ENCODE assay signal across 8 cellular contexts in genomic region chr2:219277703-219278654, GRCh38. TPM values are rescaled to one million over a fixed set of nuclear protein-coding genes. Genes with fewer than 3 reads are reported as not detected.
DNase-seq lines count a peak whose midpoint lies in the region; ATAC-seq and TF ChIP-seq lines count a peak whose summit lies in the region.

No MANE protein-coding gene starts in this region.

- H3K27me3 ChIP-seq in IMR-90 (ENCODE audit: control insufficient read depth, insufficient read depth, low read length), result no peaks in the 10 kb centered on the region
- no peaks in the 10 kb centered on the region for H3K27me3 ChIP-seq in Panc1 (ENCODE audit: control insufficient read depth, insufficient read depth, low read length)

- peak overlapping the region; percentile 83 for H3K23ac ChIP-seq in IMR-90 (ENCODE audit: low read depth, low read length)

- intact Hi-C loops in IMR-90 (cut with micrococcal nuclease), result loop anchor here (1.0 to 5.0 kb wide), 3 partner anchors 16 to 101 kb away; partner anchors contain the start of genes ABCB6, CNPPD1 and RETREG2
- intact Hi-C loops in Panc1 (cut with micrococcal nuclease; ENCODE audit: unreplicated experiment), result no loop called here

- H2AFZ ChIP-seq in IMR-90 (replicated peaks; ENCODE audit: low read length, poor library complexity), result peak overlapping the region; percentile 96

- H2AK5ac ChIP-seq in IMR-90 (ENCODE audit: low read depth, low read length), result peak overlapping the region; percentile 96

- no peaks in the 10 kb centered on the region for H3K9me3 Mint-ChIP-seq in nephron
- H3K9me3 Mint-ChIP-seq in stimulated activated naive CD8-positive, alpha-beta T cell treated with anti-CD3 and anti-CD28 coated beads, Interleukin-15, amount 100 ng/mL, for 72 hours, result no peaks in the 10 kb centered on the region

- TF ChIP-seq CTCF in IMR-90 (conservative IDR thresholded peaks at IDR 0.05; ENCODE audit: low read depth, low read length) (peak; percentile 97), Panc1 (IDR thresholded peaks at IDR 0.05) (peak; percentile 99), nephron (IDR thresholded peaks at IDR 0.05; ENCODE audit: unreplicated experiment in 3 of 3) (peak; percentile 96 to 99 (median 99))

- POLR2A ChIA-PET in IMR-90 (lab: Charles Lee; ENCODE audit: unreplicated experiment) (interaction anchor here (0.6 kb wide), 1 partner anchor 42 kb away, joined by 8 read pairs; no protein-coding TSS in a partner anchor), Panc1 (lab: Charles Lee) (interaction anchor here (0.6 kb wide), 1 partner anchor 33 kb away, joined by 4 read pairs; no protein-coding TSS in a partner anchor)

- peaks cover 50% of the 10 kb centered on the region for H3K4me1 Mint-ChIP-seq in nephron
- H3K4me1 Mint-ChIP-seq in stimulated activated naive CD8-positive, alpha-beta T cell treated with anti-CD3 and anti-CD28 coated beads, Interleukin-15, amount 100 ng/mL, for 72 hours, result peaks cover 58% of the 10 kb centered on the region

- peaks cover 17% of the 10 kb centered on the region for H3K9me1 ChIP-seq in IMR-90 (ENCODE audit: insufficient read depth, low read length)

- H2BK5ac ChIP-seq in IMR-90 (ENCODE audit: low read depth, low read length, poor library complexity, severe bottlenecking), result peak overlapping the region; percentile 77

- H3K4me1 ChIP-seq in IMR-90 (ENCODE audit: control insufficient read depth, insufficient read depth, low read length) (peaks cover 22% of the 10 kb centered on the region), Panc1 (ENCODE audit: control insufficient read depth, insufficient read depth, low read length) (peaks cover 39% of the 10 kb centered on the region)

- TF ChIP-seq RAD21 in IMR-90 (IDR thresholded peaks at IDR 0.05; ENCODE audit: low read length), result peak; percentile 82

- CTCF ChIA-PET in IMR-90 (lab: Yijun Ruan, JAX), result interaction anchor here (0.6 to 3.2 kb wide), 13 partner anchors 8 to 101 kb away, joined by 3 to 29 read pairs (median 4); partner anchors contain the start of gene CNPPD1
- CTCF ChIA-PET in Panc1 (lab: Charles Lee), result interaction anchor here (0.5 to 1.9 kb wide), 6 partner anchors 14 to 650 kb away, joined by 3 to 17 read pairs (median 4); no protein-coding TSS in a partner anchor

- peaks cover 15% of the 10 kb centered on the region for H3K36me3 Mint-ChIP-seq in nephron (ENCODE audit: low read depth)

- peaks cover 18% of the 10 kb centered on the region for H3K27me3 Mint-ChIP-seq in nephron (ENCODE audit: low read depth)
- H3K27me3 Mint-ChIP-seq in stimulated activated naive CD8-positive, alpha-beta T cell treated with anti-CD3 and anti-CD28 coated beads, Interleukin-15, amount 100 ng/mL, for 72 hours, result no peaks in the 10 kb centered on the region

- H3K79me1 ChIP-seq in IMR-90 (ENCODE audit: low read depth in 1 of 2, low read length in 2 of 2), result peaks cover 16 to 30% of the 10 kb centered on the region in 2 experiments

- peak overlapping the region; percentile 87 for H4K8ac ChIP-seq in IMR-90 (ENCODE audit: low read depth in 2 of 2, low read length in 2 of 2)

- no peaks in the 10 kb centered on the region for H3K9me3 ChIP-seq in IMR-90 (ENCODE audit: control insufficient read depth, insufficient read depth, low read length)
- H3K9me3 ChIP-seq in Panc1 (ENCODE audit: control insufficient read depth, insufficient read depth, low read depth, low read length), result no peaks in the 10 kb centered on the region

- H3K36me3 ChIP-seq in IMR-90 (ENCODE audit: control insufficient read depth, insufficient read depth, low read length) (peaks cover 23% of the 10 kb centered on the region), Panc1 (ENCODE audit: control insufficient read depth, insufficient read depth, low read length) (no peaks in the 10 kb centered on the region; the same call in 1 of the 2 replicates)

- H4K91ac ChIP-seq in IMR-90 (ENCODE audit: insufficient read depth, low read depth, low read length), result peak overlapping the region; percentile 67

- peak overlapping the region; percentile 85 to 95 (median 93) for H3K4me3 Mint-ChIP-seq in nephron
- H3K4me3 Mint-ChIP-seq in stimulated activated naive CD8-positive, alpha-beta T cell treated with anti-CD3 and anti-CD28 coated beads, Interleukin-15, amount 100 ng/mL, for 72 hours, result peak overlapping the region; percentile 95 to 99

- peak overlapping the region; percentile 85 for H3K4ac ChIP-seq in IMR-90 (ENCODE audit: low read depth, low read length)

- BruUV-seq in IMR-90 (replicated peaks; lab: Mats Ljungman, UMichigan), result no TSS peak
- no TSS peak for BruUV-seq in Panc1 (replicated peaks; lab: Mats Ljungman, UMichigan)

- H3K9ac ChIP-seq in IMR-90 (ENCODE audit: low read depth, low read length), result peak overlapping the region; percentile 41

- in situ Hi-C loops in ACHN (cut with HindIII; ENCODE audit: low pct_ligation_motif_present, low pct_unique_long_range_greater_than_20kb, low sequenced_read_pairs), result no loop called here
- in situ Hi-C loops in IMR-90 (cut with MboI; ENCODE audit: low sequenced_read_pairs), result no loop called here
- in situ Hi-C loops in Panc1 (cut with HindIII; ENCODE audit: low pct_unique_long_range_greater_than_20kb, low sequenced_read_pairs), result no loop called here

- TF ChIP-seq POLR2A in IMR-90 (IDR thresholded peaks at IDR 0.05; ENCODE audit: low read depth, low read length), result peak; percentile 53; the same call in 1 of the 2 replicates

- H3K27ac Mint-ChIP-seq in nephron, result peak overlapping the region; percentile 81 to 97 (median 86)
- peak overlapping the region; percentile 94 to 99 for H3K27ac Mint-ChIP-seq in stimulated activated naive CD8-positive, alpha-beta T cell treated with anti-CD3 and anti-CD28 coated beads, Interleukin-15, amount 100 ng/mL, for 72 hours

- 21% methylated on average over 13 of the region's 25 CpGs; no CpG with 5 or more reads in 1 of the 2 experiments for WGBS in IMR-90 (ENCODE audit: extremely low coverage in 2 of 2, insufficient read length in 1 of 2), 2 experiments

- peak overlapping the region; percentile 90 for H4K5ac ChIP-seq in IMR-90 (ENCODE audit: low read depth, low read length)

- ATAC-seq in GM18861 (IDR thresholded peaks at IDR 0.05; ENCODE audit: unreplicated experiment), result peak; percentile 23
- ATAC-seq in IMR-90 (ENCODE audit: low read depth), result peak; percentile 3
- ATAC-seq in Panc1, result peak; percentile 49
- ATAC-seq in stimulated activated naive CD8-positive, alpha-beta T cell treated with anti-CD3 and anti-CD28 coated beads, Interleukin-15, amount 100 ng/mL, for 72 hours, result no peak

- H2AK9ac ChIP-seq in IMR-90 (replicated peaks; ENCODE audit: low read depth, low read length, poor library complexity), result peak overlapping the region; percentile 90

- DNase-seq in ACHN (peak; percentile 81), IMR-90 (peak; percentile 80), Panc1 (ENCODE audit: low read depth, low spot score) (no peak), fibroblast of peridontal ligament (ENCODE audit: extremely low read depth) (peak; percentile 82)
- DNase-seq in activated T-helper 1 cell treated with anti-CD3 and anti-CD28 coated beads, Interleukin-2, amount 50 U/mL, for 16 hours (ENCODE audit: low read depth in 1 of 2, low spot score in 1 of 2), result peak; percentile 55 to 65
- DNase-seq in stimulated activated naive CD8-positive, alpha-beta T cell treated with anti-CD3 and anti-CD28 coated beads, Interleukin-15, amount 100 ng/mL, for 72 hours, result peak; percentile 77 to 80

- no peak overlapping the region; the same call in 1 of the 2 replicates for H3K56ac ChIP-seq in IMR-90 (ENCODE audit: extremely low read depth, insufficient read depth, low read length)

- peak overlapping the region; percentile 67 for H3K4me2 ChIP-seq in IMR-90 (ENCODE audit: low read depth, low read length)

- peak overlapping the region; percentile 68 for H3K18ac ChIP-seq in IMR-90 (ENCODE audit: low read depth, low read length)

- H3K27ac ChIP-seq in IMR-90 (ENCODE audit: insufficient read depth, low read length) (peak overlapping the region; percentile 73), Panc1 (ENCODE audit: low read length) (peak overlapping the region; percentile 95)

- H2BK120ac ChIP-seq in IMR-90 (ENCODE audit: low read depth, low read length), result peak overlapping the region; percentile 96

- H2BK20ac ChIP-seq in IMR-90 (ENCODE audit: low read depth, low read length), result peak overlapping the region; percentile 91

- peak overlapping the region; percentile 72; the same call in 2 of the 3 replicates for H2BK15ac ChIP-seq in IMR-90 (ENCODE audit: low read depth, low read length)

- H4K20me1 ChIP-seq in IMR-90 (ENCODE audit: insufficient read depth, low read length), result no peaks in the 10 kb centered on the region

- H3K4me3 ChIP-seq in IMR-90 (ENCODE audit: insufficient read depth, low read depth, low read length) (no peak overlapping the region), Panc1 (ENCODE audit: low read depth in 2 of 2, low read length in 2 of 2) (peak overlapping the region in 1 of 2 experiments; percentile 80; a peak in 3 of 4 replicates)

- peak overlapping the region; percentile 88 for H3K14ac ChIP-seq in IMR-90 (replicated peaks; ENCODE audit: low read depth, low read length)

- dilution Hi-C loops in IMR-90 (cut with HindIII; ENCODE audit: low sequenced_read_pairs, unreplicated experiment), result no loop called here

RNA-seq across cellular contexts. Expression of gene DNAJB2, which starts 1.2 kb away (rescaled TPM):
- 30.6 and 43.0 TPM in 2 replicates for total RNA-seq in IMR-90 (2012; rRNA removed)
- polyA plus RNA-seq in IMR-90 (2012; rRNA removed), result 45.8 and 50.7 TPM in 2 replicates
- 48.2 and 52.0 TPM in 2 replicates for polyA plus RNA-seq in IMR-90 (2012; cell fraction: cytosol; rRNA removed)
- 150 and 169 TPM in 2 replicates for polyA plus RNA-seq in IMR-90 (2012; cell fraction: nucleus; rRNA removed; ENCODE audit: low replicate concordance)
- 66.2 TPM for total RNA-seq in Panc1 (2021; ENCODE audit: unreplicated experiment)
- 84.0 TPM for polyA plus RNA-seq in Panc1 (2012; ENCODE audit: insufficient read length)

RNA-seq across cellular contexts. Expression of gene TUBA4A, which starts 24.3 kb away (rescaled TPM):
- 21.9 and 26.1 TPM in 2 replicates for total RNA-seq in IMR-90 (2012; rRNA removed)
- 30.3 and 35.6 TPM in 2 replicates for polyA plus RNA-seq in IMR-90 (2012; rRNA removed)
- 19.5 and 39.0 TPM in 2 replicates for polyA plus RNA-seq in IMR-90 (2012; cell fraction: cytosol; rRNA removed)
- polyA plus RNA-seq in IMR-90 (2012; cell fraction: nucleus; rRNA removed; ENCODE audit: low replicate concordance), result 46.8 and 128 TPM in 2 replicates
- total RNA-seq in Panc1 (2021; ENCODE audit: unreplicated experiment), result 12.9 TPM
- polyA plus RNA-seq in Panc1 (2012; ENCODE audit: insufficient read length), result 9.4 TPM

RNA-seq across cellular contexts. Expression of gene TUBA4B, which starts 24.9 kb away (rescaled TPM):
- not detected in 2 replicates for total RNA-seq in IMR-90 (2012; rRNA removed)
- polyA plus RNA-seq in IMR-90 (2012; rRNA removed), result not detected in 2 replicates
- not detected in 2 replicates for polyA plus RNA-seq in IMR-90 (2012; cell fraction: cytosol; rRNA removed)
- 0.05 TPM in 1 of 2 replicates, not detected in the other for polyA plus RNA-seq in IMR-90 (2012; cell fraction: nucleus; rRNA removed; ENCODE audit: low replicate concordance)
- not detected for total RNA-seq in Panc1 (2021; ENCODE audit: unreplicated experiment)
- polyA plus RNA-seq in Panc1 (2012; ENCODE audit: insufficient read length), result 0.21 TPM

RNA-seq across cellular contexts. Expression of gene PTPRN, which starts 31.2 kb away (rescaled TPM):
- 4.4 and 5.2 TPM in 2 replicates for total RNA-seq in IMR-90 (2012; rRNA removed)
- 21.4 and 22.0 TPM in 2 replicates for polyA plus RNA-seq in IMR-90 (2012; rRNA removed)
- polyA plus RNA-seq in IMR-90 (2012; cell fraction: cytosol; rRNA removed), result 16.3 and 28.2 TPM in 2 replicates
- 20.4 and 43.0 TPM in 2 replicates for polyA plus RNA-seq in IMR-90 (2012; cell fraction: nucleus; rRNA removed; ENCODE audit: low replicate concordance)
- total RNA-seq in Panc1 (2021; ENCODE audit: unreplicated experiment), result not detected
- polyA plus RNA-seq in Panc1 (2012; ENCODE audit: insufficient read length), result 0.35 TPM

RNA-seq across cellular contexts. Expression of gene STK16, which starts 32.7 kb away (rescaled TPM):
- total RNA-seq in IMR-90 (2012; rRNA removed) (35.0 and 44.4 TPM in 2 replicates), Panc1 (2021; ENCODE audit: unreplicated experiment) (29.9 TPM)
- polyA plus RNA-seq in IMR-90 (2012; rRNA removed), result 40.3 and 50.1 TPM in 2 replicates
- 45.9 and 72.9 TPM in 2 replicates for polyA plus RNA-seq in IMR-90 (2012; cell fraction: cytosol; rRNA removed)
- 49.3 and 58.9 TPM in 2 replicates for polyA plus RNA-seq in IMR-90 (2012; cell fraction: nucleus; rRNA removed; ENCODE audit: low replicate concordance)
- polyA plus RNA-seq in Panc1 (2012; ENCODE audit: insufficient read length), result 39.9 TPM
